ENCODE assay signal across 8 cellular contexts in the genomic region with DNA sequence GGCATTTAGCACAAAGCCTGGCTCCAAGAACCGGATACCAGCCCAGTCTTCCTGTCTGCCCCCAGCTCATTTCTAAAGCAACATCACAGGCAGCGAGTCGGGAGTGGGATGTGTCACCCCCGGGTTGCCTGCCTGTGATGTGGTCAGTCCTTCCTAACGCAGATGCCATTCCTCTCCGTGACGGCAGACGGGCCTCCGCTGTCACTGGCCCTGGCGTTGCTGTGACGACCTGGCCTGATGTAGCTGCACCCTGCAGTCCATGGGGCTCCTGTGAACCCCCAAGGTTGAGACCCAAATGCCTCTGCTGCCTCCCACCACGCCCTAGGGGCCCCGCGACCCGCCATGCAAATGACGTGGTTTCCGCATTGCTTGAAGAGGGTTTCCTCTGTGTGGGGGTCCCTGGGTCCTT. TPM values are rescaled to one million over a fixed set of nuclear protein-coding genes. Genes with fewer than 3 reads are reported as not detected.
DNase-seq lines count a peak whose midpoint lies in the region; ATAC-seq lines count a peak whose summit lies in the region.

No MANE protein-coding gene starts in this region.

- peak overlapping the region; percentile 99 for H3K27ac Mint-ChIP-seq in activated naive CD8-positive, alpha-beta T cell treated with anti-CD3 and anti-CD28 coated beads, Interleukin-2, amount 50 U/mL, for 24 hours
- peak overlapping the region; percentile 89 to 100 (median 97) for H3K27ac Mint-ChIP-seq in naive thymus-derived CD4-positive, alpha-beta T cell

- H3K36me3 Mint-ChIP-seq in activated naive CD8-positive, alpha-beta T cell treated with anti-CD3 and anti-CD28 coated beads, Interleukin-2, amount 50 U/mL, for 24 hours (ENCODE audit: low read depth) = peaks cover 59% of the 10 kb centered on the region
- peaks cover 0 to 25% (median 0%) of the 10 kb centered on the region in 5 donors for H3K36me3 Mint-ChIP-seq in naive thymus-derived CD4-positive, alpha-beta T cell

- peak overlapping the region; percentile 82 for H3K27ac ChIP-seq in naive thymus-derived CD4-positive, alpha-beta T cell (ENCODE audit: low read depth, low read length)
- H3K27ac ChIP-seq in temporal lobe (ENCODE audit: low read depth, low read length) = peak overlapping the region; percentile 45

- peaks cover 55 to 76% of the 10 kb centered on the region in 2 donors for H3K4me1 ChIP-seq in naive thymus-derived CD4-positive, alpha-beta T cell (ENCODE audit: control insufficient read depth in 2 of 2, insufficient read depth in 2 of 2, low read length in 2 of 2)

- ATAC-seq in activated naive CD8-positive, alpha-beta T cell treated with anti-CD3 and anti-CD28 coated beads, Interleukin-2, amount 50 U/mL, for 24 hours = peak; percentile 74
- peak; percentile 72 for ATAC-seq in naive thymus-derived CD4-positive, alpha-beta T cell
- ATAC-seq in HG02610 (IDR thresholded peaks at IDR 0.05; ENCODE audit: unreplicated experiment) = no peak

- H3K4me3 Mint-ChIP-seq in activated naive CD8-positive, alpha-beta T cell treated with anti-CD3 and anti-CD28 coated beads, Interleukin-2, amount 50 U/mL, for 24 hours = peak overlapping the region; percentile 82
- peak overlapping the region; percentile 81 to 92 (median 86) for H3K4me3 Mint-ChIP-seq in naive thymus-derived CD4-positive, alpha-beta T cell

- in situ Hi-C loops in ACHN (cut with HindIII; ENCODE audit: low pct_ligation_motif_present, low pct_unique_long_range_greater_than_20kb, low sequenced_read_pairs) = no loop called here

- peak overlapping the region; percentile 38 for H3K4me3 ChIP-seq in naive thymus-derived CD4-positive, alpha-beta T cell (ENCODE audit: low read length)

- POLR2A ChIA-PET in naive thymus-derived CD4-positive, alpha-beta T cell (lab: Charles Lee) = interaction anchor here (1.0 to 8.2 kb wide), 10 partner anchors 9 to 48 kb away, joined by 3 to 125 read pairs (median 6); partner anchors contain the start of gene TNFRSF1B

- DNase-seq in ACHN (peak; percentile 29), SW480 (ENCODE audit: low spot score) (peak; percentile 98), epidermal melanocyte (ENCODE audit: insufficient read length, low spot score) (no peak), NCI-H2081 (lab: John Stamatoyannopoulos, UW) (no peak)
- peak; percentile 85 for DNase-seq in activated naive CD8-positive, alpha-beta T cell treated with anti-CD3 and anti-CD28 coated beads, Interleukin-2, amount 50 U/mL, for 24 hours
- DNase-seq in naive thymus-derived CD4-positive, alpha-beta T cell = peak; percentile 38 to 95 (median 80)

- H3K27me3 ChIP-seq in naive thymus-derived CD4-positive, alpha-beta T cell (ENCODE audit: control insufficient read depth in 2 of 2, insufficient read depth in 2 of 2, low read length in 2 of 2) = no peaks in the 10 kb centered on the region

- intact Hi-C loops in naive thymus-derived CD4-positive, alpha-beta T cell (cut with micrococcal nuclease) = loop anchor here (1.0 to 5.0 kb wide), 6 partner anchors 16 to 372 kb away; partner anchors contain the start of genes CLCN6 (in 1 of the 2) and MTHFR (in 1 of the 2)

- no peaks in the 10 kb centered on the region for H3K9me3 ChIP-seq in naive thymus-derived CD4-positive, alpha-beta T cell (ENCODE audit: control insufficient read depth in 2 of 3, low read length in 3 of 3)

- peaks cover 0 to 5% (median 0%) of the 10 kb centered on the region in 3 experiments for H3K36me3 ChIP-seq in naive thymus-derived CD4-positive, alpha-beta T cell (ENCODE audit: control insufficient read depth in 2 of 3, insufficient read depth in 3 of 3, low read length in 3 of 3)

- no peaks in the 10 kb centered on the region for H3K9me3 Mint-ChIP-seq in activated naive CD8-positive, alpha-beta T cell treated with anti-CD3 and anti-CD28 coated beads, Interleukin-2, amount 50 U/mL, for 24 hours
- H3K9me3 Mint-ChIP-seq in naive thymus-derived CD4-positive, alpha-beta T cell = peaks cover 0 to 2% (median 0%) of the 10 kb centered on the region in 11 donors

- CTCF ChIA-PET in naive thymus-derived CD4-positive, alpha-beta T cell (lab: Charles Lee) = interaction anchor here (0.7 to 4.7 kb wide), 4 partner anchors 27 to 54 kb away, joined by 3 to 36 read pairs (median 4); no protein-coding TSS in a partner anchor

- H3K27me3 Mint-ChIP-seq in activated naive CD8-positive, alpha-beta T cell treated with anti-CD3 and anti-CD28 coated beads, Interleukin-2, amount 50 U/mL, for 24 hours = peaks cover 1% of the 10 kb centered on the region
- H3K27me3 Mint-ChIP-seq in naive thymus-derived CD4-positive, alpha-beta T cell = no peaks in the 10 kb centered on the region

- H3K4me1 Mint-ChIP-seq in activated naive CD8-positive, alpha-beta T cell treated with anti-CD3 and anti-CD28 coated beads, Interleukin-2, amount 50 U/mL, for 24 hours = peaks cover 94% of the 10 kb centered on the region
- H3K4me1 Mint-ChIP-seq in naive thymus-derived CD4-positive, alpha-beta T cell = peaks cover 52 to 91% (median 83%) of the 10 kb centered on the region in 7 donors

RNA-seq across cellular contexts. Expression of gene TNFRSF1B, which starts 12.3 kb away (rescaled TPM):
- 100 to 1,000 TPM in 2 of 5 experiments, 10 to 100 TPM in 3; 38.6 to 278 (median 60.3) TPM for total RNA-seq in naive thymus-derived CD4-positive, alpha-beta T cell
- 10 to 100 TPM; 30.1 to 48.2 TPM for polyA plus RNA-seq in naive thymus-derived CD4-positive, alpha-beta T cell
- 2.0 TPM for total RNA-seq in temporal lobe

RNA-seq across cellular contexts. Expression of gene VPS13D, which starts 50.7 kb away (rescaled TPM):
- total RNA-seq in naive thymus-derived CD4-positive, alpha-beta T cell = 10 to 100 TPM; 43.8 to 94.4 (median 77.3) TPM
- polyA plus RNA-seq in naive thymus-derived CD4-positive, alpha-beta T cell = 10 to 100 TPM in 1 of 2 donors, 1 to 10 TPM in 1; 6.5 to 13.5 TPM
- total RNA-seq in temporal lobe = 52.1 TPM

Comparison
In these comparisons a context has a peak if more than half of its experiments do, and no peak if none do; other contexts are left out.
1. DNase-seq: peak in ACHN (single experiment), SW480 (single experiment), activated naive CD8-positive, alpha-beta T cell treated with anti-CD3 and anti-CD28 coated beads, Interleukin-2, amount 50 U/mL, for 24 hours (single experiment) and naive thymus-derived CD4-positive, alpha-beta T cell (9 of 9); none in epidermal melanocyte (single experiment) and NCI-H2081 (0 of 2).
2. RNA of gene TNFRSF1B, which starts 12.3 kb away (total RNA-seq): 38.6 to 278 TPM in naive thymus-derived CD4-positive, alpha-beta T cell; 2.0 TPM in temporal lobe (single experiment); every median in the first group is over 10 times any median in the second.